10 cellular contexts compared by ENCODE assay signal in the genomic region with DNA sequence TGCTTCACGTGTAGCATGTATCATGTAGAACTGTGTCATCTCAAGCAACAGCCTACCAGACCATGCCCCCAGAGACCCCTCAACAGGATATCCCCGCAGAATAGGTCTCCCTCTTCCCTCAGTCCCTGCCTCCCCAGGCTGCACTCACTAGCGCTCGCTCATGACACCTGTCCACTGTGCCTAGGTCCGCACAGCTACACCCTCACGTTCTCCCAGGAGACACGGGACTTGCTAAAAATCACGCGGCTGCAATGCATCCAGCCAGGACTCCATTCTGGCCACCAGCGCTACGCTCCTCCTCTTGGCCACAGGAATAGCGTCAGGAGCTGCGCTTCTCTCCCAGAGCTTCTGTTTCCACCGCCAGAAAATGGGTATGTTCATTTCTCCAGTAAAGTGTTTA. TPM values are rescaled to one million over a fixed set of nuclear protein-coding genes. Genes with fewer than 3 reads are reported as not detected.
DNase-seq lines count a peak whose midpoint lies in the region; ATAC-seq, FAIRE-seq and TF ChIP-seq lines count a peak whose summit lies in the region.
"Had no signal": no experiment of that assay in that cellular context is flagged by ENCODE, and none has a peak within 500 bp of the region (broad histone marks: within the 10 kb centered on the region; RNA-seq: fewer than 3 reads in every experiment).

No MANE protein-coding gene starts in this region.

- TF ChIP-seq CTCF in astrocyte (IDR thresholded peaks at IDR 0.05; ENCODE audit: insufficient read depth, low read depth, low read length) (no peak), kidney (IDR thresholded peaks at IDR 0.05; ENCODE audit: borderline replicate concordance, extremely low read depth, insufficient read depth) (no peak), spleen (IDR thresholded peaks at IDR 0.05 in 8 of 11, conservative IDR thresholded peaks at IDR 0.05 in 3 of 11) (no peak)

- peak overlapping the region; percentile 93 for H3K27ac Mint-ChIP-seq in astrocyte (ENCODE audit: unreplicated experiment)

- peaks cover 28% of the 10 kb centered on the region for H4K20me1 ChIP-seq in astrocyte (ENCODE audit: insufficient read depth, low read length)

- 89% methylated on average over 14 of the region's 14 CpGs for WGBS in HUES64
- 87 to 97% (median 92%) methylated on average over 14 of the region's 14 CpGs for WGBS in spleen, 5 donors

- FAIRE-seq in astrocyte (lab: Jason Lieb, UNC), result no peak
- FAIRE-seq in kidney (lab: Jason Lieb, UNC), result no peak
- FAIRE-seq: RCC 7860 had no signal

- peaks cover 21% of the 10 kb centered on the region for H3K36me3 Mint-ChIP-seq in astrocyte (ENCODE audit: low read depth, unreplicated experiment)

- peaks cover 74% of the 10 kb centered on the region for H3K79me2 ChIP-seq in astrocyte (ENCODE audit: insufficient read depth, low read length)

- H3K4me1 ChIP-seq in HUES64 (ENCODE audit: insufficient read depth, low read length), result peaks cover 17% of the 10 kb centered on the region
- H3K4me1 ChIP-seq in astrocyte (ENCODE audit: insufficient read depth, low read length), result peaks cover 62% of the 10 kb centered on the region
- no peaks in the 10 kb centered on the region for H3K4me1 ChIP-seq in kidney (ENCODE audit: control insufficient read depth in 1 of 2, insufficient read depth in 1 of 2, low read depth in 1 of 2, low read length in 2 of 2)
- peaks cover 0 to 50% (median 24%) of the 10 kb centered on the region in 6 donors for H3K4me1 ChIP-seq in spleen

- peak overlapping the region; percentile 89 for H3K4me2 ChIP-seq in astrocyte (ENCODE audit: low read length)

- H3K9me3 Mint-ChIP-seq in astrocyte (ENCODE audit: unreplicated experiment), result no peaks in the 10 kb centered on the region

- H3K27me3 ChIP-seq in HUES64 (ENCODE audit: insufficient read depth, low read length) (peaks cover 12% of the 10 kb centered on the region), astrocyte (ENCODE audit: insufficient read depth, low read length) (no peaks in the 10 kb centered on the region), spleen (replicated peaks in 1 of 7) (peaks cover 0 to 51% (median 21%) of the 10 kb centered on the region in 7 donors)

- DNase-seq in astrocyte (ENCODE audit: low read depth), result no peak
- peak; percentile 43 for DNase-seq in kidney
- peak; percentile 69 for DNase-seq in spleen
- DNase-seq in occipital lobe (lab: John Stamatoyannopoulos, UW), result no peak
- DNase-seq in NCI-H510A (lab: John Stamatoyannopoulos, UW), result no peak
- DNase-seq: activated effector memory CD4-positive, alpha-beta T cell treated with anti-CD3 and anti-CD28 coated beads, Interleukin-2, amount 50 U/mL, for 16 hours; stimulated activated CD4-positive, alpha-beta T cell treated with anti-CD3 and anti-CD28 coated beads, Interleukin-2, amount 100 ng/mL, for 24 hours had no signal

- TF ChIP-seq POLR2A in spleen (IDR thresholded peaks at IDR 0.05), result no peak

- H3K27ac ChIP-seq in HUES64 (ENCODE audit: low read depth, low read length) (no peak overlapping the region), astrocyte (ENCODE audit: low read depth, low read length) (peak overlapping the region; percentile 97), kidney (ENCODE audit: low read depth in 2 of 2, low read length in 2 of 2) (peak overlapping the region in 1 of 2 donors; percentile 36), spleen (no peak overlapping the region)

- peak overlapping the region; percentile 94 for H3K4me3 Mint-ChIP-seq in astrocyte (ENCODE audit: unreplicated experiment)

- H3K9ac ChIP-seq in HUES64 (ENCODE audit: low read depth, low read length) (no peak overlapping the region), astrocyte (ENCODE audit: low read length) (peak overlapping the region; percentile 97), kidney (ENCODE audit: low read length in 2 of 2) (no peak overlapping the region)

- no peak for ATAC-seq in HG03565 (IDR thresholded peaks at IDR 0.05; ENCODE audit: unreplicated experiment)

- no peak overlapping the region for H2AFZ ChIP-seq in astrocyte (ENCODE audit: low read depth, low read length)

- intact Hi-C loops in kidney (cut with DNase I) (no loop called here), spleen (cut with DNase I; ENCODE audit: low total_unique reads) (loop anchor here (10.0 kb wide), 1 partner anchor 147 kb away; no protein-coding TSS in a partner anchor)

- H3K4me3 ChIP-seq in HUES64 (ENCODE audit: low read length) (0 out of 2 replicates have a peak overlapping the region, but pooled peaks have one; percentile 10), astrocyte (ENCODE audit: insufficient read depth, low read depth, low read length) (peak overlapping the region; percentile 80), kidney (ENCODE audit: low read length in 2 of 2) (no peak overlapping the region), spleen (no peak overlapping the region)

- peaks cover 8% of the 10 kb centered on the region for H3K27me3 Mint-ChIP-seq in astrocyte (ENCODE audit: low read depth, unreplicated experiment)

- H3K9me3 ChIP-seq in HUES64 (ENCODE audit: insufficient read depth, low read depth, low read length) (no peaks in the 10 kb centered on the region), astrocyte (ENCODE audit: insufficient read depth, low read depth, low read length) (no peaks in the 10 kb centered on the region), kidney (ENCODE audit: control insufficient read depth in 1 of 2, low read length in 2 of 2) (no peaks in the 10 kb centered on the region), spleen (no peaks in the 10 kb centered on the region)

- H3K36me3 ChIP-seq in HUES64 (ENCODE audit: insufficient read depth, low read length) (0 out of 2 replicates have a peak, but pooled peaks cover 2% of the 10 kb centered on the region), astrocyte (ENCODE audit: insufficient read depth, low read length) (no peaks in the 10 kb centered on the region), kidney (ENCODE audit: control insufficient read depth in 1 of 2, insufficient read depth in 2 of 2, low read length in 2 of 2) (no peaks in the 10 kb centered on the region), spleen (no peaks in the 10 kb centered on the region)

- H3K4me1 Mint-ChIP-seq in astrocyte (ENCODE audit: low read depth, unreplicated experiment), result peaks cover 32% of the 10 kb centered on the region

RNA-seq across cellular contexts. Expression of a gene that starts 2.5 kb away (rescaled TPM):
- polyA plus RNA-seq in HUES64 (2013, experiment 1 of 2), result 80.4 TPM
- 87.2 TPM for polyA plus RNA-seq in HUES64 (2013, experiment 2 of 2)
- total RNA-seq in astrocyte (417 and 467 TPM in 2 replicates), kidney (42.3 TPM), spleen (10 to 100 TPM; 25.1 to 49.3 (median 38.7) TPM), occipital lobe (35.6 TPM)
- polyA plus RNA-seq in kidney (ENCODE audit: insufficient read depth, low read depth, low replicate concordance) (4.7 TPM), spleen (1 to 10 TPM; 1.9 to 3.6 (median 1.9) TPM)

Comparison
In these comparisons a context has a peak if more than half of its experiments do, and no peak if none do; other contexts are left out.
1. H3K4me3 ChIP-seq: peak in HUES64 (single experiment) and astrocyte (single experiment); none in kidney (0 of 2) and spleen (0 of 8).
2. DNase-seq: peak in kidney (single experiment) and spleen (single experiment); none in astrocyte (single experiment), occipital lobe (single experiment) and NCI-H510A (single experiment).